1 cellular context compared by ENCODE assay signal in the genomic region with DNA sequence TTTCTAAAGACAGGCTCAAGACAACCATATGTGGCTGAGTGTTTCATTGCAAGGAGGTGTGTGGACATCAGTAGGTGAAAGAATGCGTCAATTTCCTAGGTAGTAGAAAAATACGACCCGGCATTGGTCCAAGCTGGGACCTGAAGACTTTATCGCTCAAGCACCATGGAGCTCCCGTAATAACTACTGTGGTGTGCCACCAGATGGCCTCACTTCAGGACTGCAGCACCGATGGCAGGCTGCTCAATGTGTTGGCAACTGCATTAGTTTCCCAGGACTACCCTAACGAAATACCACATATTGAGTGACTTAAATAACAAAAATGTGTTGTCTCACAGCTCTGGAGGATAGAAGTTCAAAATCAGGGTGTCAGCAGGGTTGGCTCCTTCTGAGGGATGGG.
TF ChIP-seq lines count a peak whose summit lies in the region.

No MANE protein-coding gene starts in this region.

TF ChIP-seq in GM12878, 131 proteins besides CTCF, POLR2A, EP300 and RAD21:
- TF ChIP-seq SUZ12 (IDR thresholded peaks at IDR 0.05; ENCODE audit: unreplicated experiment) (no peak), NBN (IDR thresholded peaks at IDR 0.05) (no peak), TCF12 (IDR thresholded peaks at IDR 0.05; ENCODE audit: low read depth, low read length) (no peak), MXI1 (IDR thresholded peaks at IDR 0.05; ENCODE audit: low read depth, low read length) (no peak), RELA (IDR thresholded peaks at IDR 0.05; ENCODE audit: borderline replicate concordance, partially characterized antibody) (no peak), FOS (IDR thresholded peaks at IDR 0.05; ENCODE audit: borderline replicate concordance, extremely low read depth, insufficient read length) (no peak), STAT3 (IDR thresholded peaks at IDR 0.05; ENCODE audit: low read depth, low read length) (no peak)
- TF ChIP-seq, protein P1, sequence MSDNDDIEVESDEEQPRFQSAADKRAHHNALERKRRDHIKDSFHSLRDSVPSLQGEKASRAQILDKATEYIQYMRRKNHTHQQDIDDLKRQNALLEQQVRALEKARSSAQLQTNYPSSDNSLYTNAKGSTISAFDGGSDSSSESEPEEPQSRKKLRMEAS (IDR thresholded peaks at IDR 0.05; ENCODE audit: low read depth, low read length) = no peak
- TF ChIP-seq, protein P2, sequence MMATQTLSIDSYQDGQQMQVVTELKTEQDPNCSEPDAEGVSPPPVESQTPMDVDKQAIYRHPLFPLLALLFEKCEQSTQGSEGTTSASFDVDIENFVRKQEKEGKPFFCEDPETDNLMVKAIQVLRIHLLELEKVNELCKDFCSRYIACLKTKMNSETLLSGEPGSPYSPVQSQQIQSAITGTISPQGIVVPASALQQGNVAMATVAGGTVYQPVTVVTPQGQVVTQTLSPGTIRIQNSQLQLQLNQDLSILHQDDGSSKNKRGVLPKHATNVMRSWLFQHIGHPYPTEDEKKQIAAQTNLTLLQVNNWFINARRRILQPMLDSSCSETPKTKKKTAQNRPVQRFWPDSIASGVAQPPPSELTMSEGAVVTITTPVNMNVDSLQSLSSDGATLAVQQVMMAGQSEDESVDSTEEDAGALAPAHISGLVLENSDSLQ (IDR thresholded peaks at IDR 0.05) = no peak
- TF ChIP-seq, protein P3, sequence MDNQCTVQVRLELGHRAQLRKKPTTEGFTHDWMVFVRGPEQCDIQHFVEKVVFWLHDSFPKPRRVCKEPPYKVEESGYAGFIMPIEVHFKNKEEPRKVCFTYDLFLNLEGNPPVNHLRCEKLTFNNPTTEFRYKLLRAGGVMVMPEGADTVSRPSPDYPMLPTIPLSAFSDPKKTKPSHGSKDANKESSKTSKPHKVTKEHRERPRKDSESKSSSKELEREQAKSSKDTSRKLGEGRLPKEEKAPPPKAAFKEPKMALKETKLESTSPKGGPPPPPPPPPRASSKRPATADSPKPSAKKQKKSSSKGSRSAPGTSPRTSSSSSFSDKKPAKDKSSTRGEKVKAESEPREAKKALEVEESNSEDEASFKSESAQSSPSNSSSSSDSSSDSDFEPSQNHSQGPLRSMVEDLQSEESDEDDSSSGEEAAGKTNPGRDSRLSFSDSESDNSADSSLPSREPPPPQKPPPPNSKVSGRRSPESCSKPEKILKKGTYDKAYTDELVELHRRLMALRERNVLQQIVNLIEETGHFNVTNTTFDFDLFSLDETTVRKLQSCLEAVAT (IDR thresholded peaks at IDR 0.05) = no peak
